Comparison of ENCODE assay signal across 11 cellular contexts in the genomic region with DNA sequence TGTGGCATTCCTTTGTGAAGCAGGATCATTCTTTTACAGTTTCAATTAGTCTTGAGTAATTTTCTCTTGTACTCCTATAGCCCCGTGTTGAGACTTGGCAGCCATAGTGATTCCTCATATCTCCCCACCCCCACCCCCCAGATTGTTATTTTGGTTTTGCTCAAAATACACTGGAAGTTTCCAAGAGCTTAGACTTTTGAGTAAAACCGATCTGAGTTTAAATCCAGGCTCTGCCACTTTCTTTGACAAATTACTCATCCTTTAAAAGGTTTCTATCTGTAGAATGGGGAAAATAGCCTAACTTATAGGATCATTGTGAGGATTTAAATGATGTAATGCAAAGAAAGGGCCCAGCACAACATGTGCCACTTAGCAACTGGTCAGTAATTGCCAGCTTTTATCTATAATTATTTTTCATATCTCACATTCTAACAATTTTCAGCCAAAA.
"Had no signal": no experiment of that assay in that cellular context is flagged by ENCODE, and none has a peak within 500 bp of the region (broad histone marks: within the 10 kb centered on the region; RNA-seq: fewer than 3 reads in every experiment).

No MANE protein-coding gene starts in this region.

- H3K27me3 ChIP-seq: right atrium auricular region, stomach had no signal

- H3K4me3 Mint-ChIP-seq: activated CD8-positive, alpha-beta T cell treated with anti-CD3 and anti-CD28 coated beads for 36 hours; dendritic cell treated with granulocyte-macrophage colony-stimulating factor and Interleukin-4, amounts not matched to agents 40 ng/mL and 50 ng/mL, for 4 days; effector memory CD8-positive, alpha-beta T cell; naive thymus-derived CD8-positive, alpha-beta T cell had no signal

- H3K4me3 ChIP-seq: lower lobe of right lung, right atrium auricular region, stomach had no signal

- H3K36me3 ChIP-seq: lower lobe of right lung, right atrium auricular region, stomach had no signal

- H3K27me3 Mint-ChIP-seq: activated CD8-positive, alpha-beta T cell treated with anti-CD3 and anti-CD28 coated beads for 36 hours; dendritic cell treated with granulocyte-macrophage colony-stimulating factor and Interleukin-4, amounts not matched to agents 40 ng/mL and 50 ng/mL, for 4 days had no signal

- H3K27ac ChIP-seq: lower lobe of right lung, right atrium auricular region, stomach had no signal

- DNase-seq: activated CD4-positive, alpha-beta T cell treated with anti-CD3 and anti-CD28 coated beads for 4 hours; activated CD8-positive, alpha-beta memory T cell treated with anti-CD3 and anti-CD28 coated beads, Interleukin-2, amount 50 U/mL, for 48 hours; activated CD8-positive, alpha-beta T cell treated with anti-CD3 and anti-CD28 coated beads for 36 hours; activated naive CD4-positive, alpha-beta T cell; effector memory CD8-positive, alpha-beta T cell; lower lobe of right lung; naive thymus-derived CD8-positive, alpha-beta T cell; stomach; T1000 had no signal

- ATAC-seq: activated CD8-positive, alpha-beta T cell treated with anti-CD3 and anti-CD28 coated beads for 36 hours; effector memory CD8-positive, alpha-beta T cell; lower lobe of right lung; naive thymus-derived CD8-positive, alpha-beta T cell had no signal

- H3K9me3 ChIP-seq: lower lobe of right lung, right atrium auricular region, stomach had no signal

- H3K4me1 Mint-ChIP-seq: naive thymus-derived CD8-positive, alpha-beta T cell had no signal

- H3K4me1 ChIP-seq: lower lobe of right lung, right atrium auricular region, stomach had no signal

- H3K27ac Mint-ChIP-seq: activated CD8-positive, alpha-beta T cell treated with anti-CD3 and anti-CD28 coated beads for 36 hours; dendritic cell treated with granulocyte-macrophage colony-stimulating factor and Interleukin-4, amounts not matched to agents 40 ng/mL and 50 ng/mL, for 4 days; effector memory CD8-positive, alpha-beta T cell; naive thymus-derived CD8-positive, alpha-beta T cell had no signal

- H3K9me3 Mint-ChIP-seq: activated CD8-positive, alpha-beta T cell treated with anti-CD3 and anti-CD28 coated beads for 36 hours; dendritic cell treated with granulocyte-macrophage colony-stimulating factor and Interleukin-4, amounts not matched to agents 40 ng/mL and 50 ng/mL, for 4 days; effector memory CD8-positive, alpha-beta T cell had no signal
